Comparison of ENCODE assay signal across 19 cellular contexts in genomic region chr4:156976147-156976546, GRCh38. TPM values are rescaled to one million over a fixed set of nuclear protein-coding genes. Genes with fewer than 3 reads are reported as not detected.
A peak's percentile ranks its signal among the peaks of the same experiment; 100 is the strongest.
DNase-seq lines count a peak whose midpoint lies in the region; ATAC-seq and TF ChIP-seq lines count a peak whose summit lies in the region.
"Had no signal": no experiment of that assay in that cellular context is flagged by ENCODE, and none has a peak within 500 bp of the region (broad histone marks: within the 10 kb centered on the region; RNA-seq: fewer than 3 reads in every experiment).

No MANE protein-coding gene starts in this region.

- no peaks in the 10 kb centered on the region for H3K27me3 Mint-ChIP-seq in neural progenitor cell (ENCODE audit: insufficient read depth, low read depth)
- H3K27me3 Mint-ChIP-seq: progenitor cell of endocrine pancreas had no signal

- H3K27ac Mint-ChIP-seq in neural progenitor cell = peak overlapping the region; percentile 94
- H3K27ac Mint-ChIP-seq: activated CD4-positive, alpha-beta memory T cell treated with anti-CD3 and anti-CD28 coated beads, Interleukin-2, amount 10 ng/mL, durations not matched to agents 7 days and 5 days; progenitor cell of endocrine pancreas; stimulated activated effector memory CD8-positive, alpha-beta T cell treated with anti-CD3 and anti-CD28 coated beads, Interleukin-12 subunit alpha, Interleukin-12 subunit beta, amount 100 ng/mL, for 72 hours had no signal

- no peak overlapping the region for H3K4me2 ChIP-seq in neural progenitor cell

- no peaks in the 10 kb centered on the region for H3K36me3 Mint-ChIP-seq in neural progenitor cell
- H3K36me3 Mint-ChIP-seq: stimulated activated effector memory CD8-positive, alpha-beta T cell treated with anti-CD3 and anti-CD28 coated beads, Interleukin-12 subunit alpha, Interleukin-12 subunit beta, amount 100 ng/mL, for 72 hours had no signal

- no peak overlapping the region for H2AFZ ChIP-seq in neural progenitor cell (replicated peaks)

- peak; percentile 88 for DNase-seq in EL
- DNase-seq in RWPE2 (ENCODE audit: low spot score) = no peak
- peak; percentile 50 for DNase-seq in epithelial cell of esophagus (ENCODE audit: low read depth)
- DNase-seq in neural progenitor cell (ENCODE audit: low spot score) = no peak
- DNase-seq in stimulated activated CD4-positive, alpha-beta T cell treated with anti-CD3 and anti-CD28 coated beads, Interleukin-2, amount 100 ng/mL, for 48 hours = no peak
- DNase-seq in tibial artery = no peak
- DNase-seq in psoas muscle = no peak
- DNase-seq: activated CD4-positive, alpha-beta memory T cell treated with anti-CD3 and anti-CD28 coated beads, Interleukin-2, amount 10 ng/mL, durations not matched to agents 7 days and 5 days; activated gamma-delta T cell treated with Interleukin-2 at 50 U/mL for 16 hours; C1 segment of cervical spinal cord; cerebellar nuclear complex; esophagus squamous epithelium; NCI-H187 treated with DMSO at 0.1 percent for 48 hours; NCI-H774; Right ventricle myocardium superior; stimulated activated CD4-positive, alpha-beta T cell treated with anti-CD3 and anti-CD28 coated beads, Interleukin-4, amount 100 ng/mL, for 24 hours had no signal

- H3K9me3 ChIP-seq in RWPE2 (ENCODE audit: severe bottlenecking) (no peaks in the 10 kb centered on the region), neural progenitor cell (ENCODE audit: low read depth) (no peaks in the 10 kb centered on the region), tibial artery (no peaks in the 10 kb centered on the region), psoas muscle (no peaks in the 10 kb centered on the region)
- H3K9me3 ChIP-seq: esophagus squamous epithelium had no signal

- no peak overlapping the region for H3K4me3 ChIP-seq in RWPE2 (ENCODE audit: severe bottlenecking)
- H3K4me3 ChIP-seq in epithelial cell of esophagus (ENCODE audit: low read length) = no peak overlapping the region
- no peak overlapping the region for H3K4me3 ChIP-seq in neural progenitor cell
- no peak overlapping the region for H3K4me3 ChIP-seq in tibial artery
- H3K4me3 ChIP-seq in psoas muscle = no peak overlapping the region
- H3K4me3 ChIP-seq: esophagus squamous epithelium had no signal

- H3F3A ChIP-seq in neural progenitor cell (ENCODE audit: low read depth) = peaks cover 14% of the 10 kb centered on the region

- WGBS in psoas muscle, 3 donors = 84 to 90% (median 89%) methylated on average over 2 of the region's 2 CpGs

- H3K4me3 Mint-ChIP-seq in neural progenitor cell = no peak overlapping the region
- H3K4me3 Mint-ChIP-seq: activated CD4-positive, alpha-beta memory T cell treated with anti-CD3 and anti-CD28 coated beads, Interleukin-2, amount 10 ng/mL, durations not matched to agents 7 days and 5 days; stimulated activated effector memory CD8-positive, alpha-beta T cell treated with anti-CD3 and anti-CD28 coated beads, Interleukin-12 subunit alpha, Interleukin-12 subunit beta, amount 100 ng/mL, for 72 hours had no signal

- ATAC-seq in RWPE2 (ENCODE audit: low read depth) (peak; percentile 75), psoas muscle (no peak), GM21423 (IDR thresholded peaks at IDR 0.05; ENCODE audit: unreplicated experiment) (no peak)
- ATAC-seq: stimulated activated effector memory CD8-positive, alpha-beta T cell treated with anti-CD3 and anti-CD28 coated beads, Interleukin-12 subunit alpha, Interleukin-12 subunit beta, amount 100 ng/mL, for 72 hours had no signal

- H3K4me1 Mint-ChIP-seq in neural progenitor cell = peaks cover 46% of the 10 kb centered on the region
- H3K4me1 Mint-ChIP-seq: activated CD4-positive, alpha-beta memory T cell treated with anti-CD3 and anti-CD28 coated beads, Interleukin-2, amount 10 ng/mL, durations not matched to agents 7 days and 5 days; stimulated activated effector memory CD8-positive, alpha-beta T cell treated with anti-CD3 and anti-CD28 coated beads, Interleukin-12 subunit alpha, Interleukin-12 subunit beta, amount 100 ng/mL, for 72 hours had no signal

- H4K20me1 ChIP-seq in neural progenitor cell (ENCODE audit: low read depth) = no peaks in the 10 kb centered on the region

- H3K27ac ChIP-seq in RWPE2 (ENCODE audit: poor library complexity, severe bottlenecking) (peak overlapping the region; percentile 46), neural progenitor cell (no peak overlapping the region), tibial artery (no peak overlapping the region), psoas muscle (no peak overlapping the region)
- H3K27ac ChIP-seq: esophagus squamous epithelium had no signal

- no peak overlapping the region for H3K9ac ChIP-seq in neural progenitor cell

- H3K79me2 ChIP-seq in neural progenitor cell (ENCODE audit: low read depth) = no peaks in the 10 kb centered on the region

- H3K27me3 ChIP-seq in RWPE2 (ENCODE audit: insufficient read depth, poor library complexity, severe bottlenecking) = no peaks in the 10 kb centered on the region
- peaks cover 16% of the 10 kb centered on the region for H3K27me3 ChIP-seq in neural progenitor cell
- no peaks in the 10 kb centered on the region for H3K27me3 ChIP-seq in tibial artery
- H3K27me3 ChIP-seq in psoas muscle (ENCODE audit: insufficient read depth in 3 of 3, low read length in 2 of 3) = no peaks in the 10 kb centered on the region

- H3K4me1 ChIP-seq in RWPE2 (ENCODE audit: insufficient read depth, poor library complexity, severe bottlenecking) = peaks cover 23% of the 10 kb centered on the region
- H3K4me1 ChIP-seq in neural progenitor cell = no peaks in the 10 kb centered on the region
- peaks cover 0 to 18% (median 0%) of the 10 kb centered on the region in 4 donors for H3K4me1 ChIP-seq in tibial artery
- H3K4me1 ChIP-seq in psoas muscle = no peaks in the 10 kb centered on the region

- H3K36me3 ChIP-seq in RWPE2 (ENCODE audit: low read depth) = no peaks in the 10 kb centered on the region
- no peaks in the 10 kb centered on the region for H3K36me3 ChIP-seq in neural progenitor cell
- H3K36me3 ChIP-seq in tibial artery = no peaks in the 10 kb centered on the region
- H3K36me3 ChIP-seq in psoas muscle (ENCODE audit: insufficient read depth in 1 of 2, low read depth in 1 of 2) = no peaks in the 10 kb centered on the region
- H3K36me3 ChIP-seq: esophagus squamous epithelium had no signal

- H3K9me3 Mint-ChIP-seq in neural progenitor cell = no peaks in the 10 kb centered on the region
- H3K9me3 Mint-ChIP-seq: activated CD4-positive, alpha-beta memory T cell treated with anti-CD3 and anti-CD28 coated beads, Interleukin-2, amount 10 ng/mL, durations not matched to agents 7 days and 5 days had no signal

- no peak for TF ChIP-seq CTCF in RWPE2 (IDR thresholded peaks at IDR 0.05; ENCODE audit: poor library complexity, severe bottlenecking)
- TF ChIP-seq CTCF in epithelial cell of esophagus (IDR thresholded peaks at IDR 0.05; ENCODE audit: insufficient read depth, low read depth, low read length, missing control alignments) = no peak
- TF ChIP-seq CTCF in neural progenitor cell (IDR thresholded peaks at IDR 0.05) = no peak
- TF ChIP-seq CTCF in tibial artery (IDR thresholded peaks at IDR 0.05) = no peak
- TF ChIP-seq CTCF in psoas muscle (IDR thresholded peaks at IDR 0.05) = no peak

- intact Hi-C loops in tibial artery (cut with DNase I; ENCODE audit: low total_unique reads) (loop anchor here (10.0 kb wide), 1 partner anchor 69 kb away; no protein-coding TSS in a partner anchor), psoas muscle (cut with DNase I) (loop anchor here in 1 of 2 donors (10.0 kb wide), 2 partner anchors 301 to 501 kb away; no protein-coding TSS in a partner anchor)

RNA-seq across cellular contexts. Expression of gene PDGFC, which starts 4.5 kb away (rescaled TPM):
- total RNA-seq in neural progenitor cell (ENCODE audit: low replicate concordance) = 2.5 and 4.7 TPM in 2 replicates
- total RNA-seq in psoas muscle = 10 to 100 TPM in 1 of 4 donors, 1 to 10 TPM in 3; 4.2 to 19.8 (median 6.7) TPM
- polyA plus RNA-seq in psoas muscle = 1 to 10 TPM; 2.2 to 6.3 (median 2.5) TPM
- total RNA-seq: activated CD4-positive, alpha-beta memory T cell treated with anti-CD3 and anti-CD28 coated beads, Interleukin-2, amount 10 ng/mL, durations not matched to agents 7 days and 5 days had no signal

Comparison
In these comparisons a context has a peak if more than half of its experiments do, and no peak if none do; other contexts are left out.
1. DNase-seq: peak in EL (single experiment) and epithelial cell of esophagus (single experiment); none in RWPE2 (single experiment), neural progenitor cell (single experiment), stimulated activated CD4-positive, alpha-beta T cell treated with anti-CD3 and anti-CD28 coated beads, Interleukin-2, amount 100 ng/mL, for 48 hours (0 of 2), tibial artery (0 of 2) and psoas muscle (0 of 2).